13 cellular contexts compared by ENCODE assay signal in genomic region chrX:102129473-102129872, GRCh38. TPM values are rescaled to one million over a fixed set of nuclear protein-coding genes. Genes with fewer than 3 reads are reported as not detected.
DNase-seq lines count a peak whose midpoint lies in the region; ATAC-seq, FAIRE-seq and TF ChIP-seq lines count a peak whose summit lies in the region.
"Had no signal": no experiment of that assay in that cellular context is flagged by ENCODE, and none has a peak within 500 bp of the region (broad histone marks: within the 10 kb centered on the region; RNA-seq: fewer than 3 reads in every experiment).

No MANE protein-coding gene starts in this region.

- no peaks in the 10 kb centered on the region for H3K9me2 ChIP-seq in Loucy (replicated peaks; ENCODE audit: low read depth, low read length)

- no peak overlapping the region for H3K4me3 Mint-ChIP-seq in naive thymus-derived CD4-positive, alpha-beta T cell

- H4K20me1 ChIP-seq in Loucy (ENCODE audit: insufficient read depth, low read length, poor library complexity, severe bottlenecking), result no peaks in the 10 kb centered on the region
- H4K20me1 ChIP-seq: BLaER1 had no signal

- peak; percentile 83 for FAIRE-seq in pancreas (lab: Jason Lieb, UNC)

- H3K9me3 ChIP-seq in Loucy (ENCODE audit: insufficient read depth, low read depth, low read length) (no peaks in the 10 kb centered on the region), pancreas (no peaks in the 10 kb centered on the region)
- no peaks in the 10 kb centered on the region for H3K9me3 ChIP-seq in naive thymus-derived CD4-positive, alpha-beta T cell (ENCODE audit: control insufficient read depth in 2 of 3, low read length in 3 of 3)
- H3K9me3 ChIP-seq: BLaER1, vagina had no signal

- no peak overlapping the region for H3K27ac ChIP-seq in pancreas
- H3K27ac ChIP-seq in naive thymus-derived CD4-positive, alpha-beta T cell (ENCODE audit: low read depth, low read length), result no peak overlapping the region
- H3K27ac ChIP-seq: BLaER1, vagina had no signal

- intact Hi-C loops in pancreas (cut with DNase I), result no loop called here
- intact Hi-C loops in naive thymus-derived CD4-positive, alpha-beta T cell (cut with micrococcal nuclease), result loop anchor here in 1 of 2 donors (1.0 to 2.0 kb wide), 3 partner anchors 25 to 771 kb away; partner anchors contain the start of gene BEX5

- WGBS in pancreas, 2 donors, result 15 to 25% methylated on average over 1 of the region's 1 CpG

- no peaks in the 10 kb centered on the region for H3K9me3 Mint-ChIP-seq in naive thymus-derived CD4-positive, alpha-beta T cell

- peak; percentile 1 for DNase-seq in NCI-H1436 (lab: John Stamatoyannopoulos, UW)
- no peak for DNase-seq in NCI-H1436 treated with DMSO at 0.1 percent for 48 hours (lab: John Stamatoyannopoulos, UW)
- DNase-seq in cerebellum (ENCODE audit: low spot score), result peak; percentile 27
- DNase-seq in pancreas, result no peak
- DNase-seq in activated CD4-positive, alpha-beta T cell treated with anti-CD3 and anti-CD28 coated beads, Interleukin-2, amount 50 U/mL, for 4 hours, result no peak
- DNase-seq in naive thymus-derived CD4-positive, alpha-beta T cell, result no peak
- DNase-seq: activated naive CD4-positive, alpha-beta T cell; stimulated activated CD4-positive, alpha-beta T cell treated with anti-CD3 and anti-CD28 coated beads, Interleukin-2, amount 100 ng/mL, for 24 hours had no signal

- POLR2A ChIA-PET in naive thymus-derived CD4-positive, alpha-beta T cell (lab: Charles Lee), result no interaction called here

- H3K36me3 ChIP-seq in Loucy (ENCODE audit: insufficient read depth, low read length) (no peaks in the 10 kb centered on the region), pancreas (no peaks in the 10 kb centered on the region)
- H3K36me3 ChIP-seq in naive thymus-derived CD4-positive, alpha-beta T cell (ENCODE audit: control insufficient read depth in 2 of 3, insufficient read depth in 3 of 3, low read length in 3 of 3), result no peaks in the 10 kb centered on the region
- H3K36me3 ChIP-seq: BLaER1, vagina had no signal

- no peak overlapping the region for H3K4me2 ChIP-seq in Loucy (ENCODE audit: low read depth, low read length, poor library complexity, severe bottlenecking)
- H3K4me2 ChIP-seq: BLaER1 had no signal

- H3K27me3 ChIP-seq in Loucy (ENCODE audit: insufficient read depth, low read length, poor library complexity, severe bottlenecking), result no peaks in the 10 kb centered on the region
- peaks cover 0 to 21% (median 0%) of the 10 kb centered on the region in 4 donors for H3K27me3 ChIP-seq in pancreas
- no peaks in the 10 kb centered on the region for H3K27me3 ChIP-seq in naive thymus-derived CD4-positive, alpha-beta T cell (ENCODE audit: control insufficient read depth in 2 of 2, insufficient read depth in 2 of 2, low read length in 2 of 2)
- H3K27me3 ChIP-seq: BLaER1, vagina had no signal

- H3K4me1 Mint-ChIP-seq in naive thymus-derived CD4-positive, alpha-beta T cell, result peaks cover 0 to 9% (median 5%) of the 10 kb centered on the region in 7 donors

- H3K27me3 Mint-ChIP-seq in naive thymus-derived CD4-positive, alpha-beta T cell, result peaks cover 18 to 39% (median 31%) of the 10 kb centered on the region in 5 donors

- no peak overlapping the region for H3K27ac Mint-ChIP-seq in naive thymus-derived CD4-positive, alpha-beta T cell

- peak in 1 of 4 donors; percentile 39 for ATAC-seq in pancreas
- no peak for ATAC-seq in naive thymus-derived CD4-positive, alpha-beta T cell
- ATAC-seq in esophagus mucosa, result no peak

- H3K4me3 ChIP-seq in Loucy (ENCODE audit: low read length, poor library complexity, severe bottlenecking), result no peak overlapping the region
- no peak overlapping the region for H3K4me3 ChIP-seq in pancreas
- H3K4me3 ChIP-seq in naive thymus-derived CD4-positive, alpha-beta T cell (ENCODE audit: low read length), result no peak overlapping the region
- H3K4me3 ChIP-seq: BLaER1, vagina had no signal

- no peaks in the 10 kb centered on the region for H3F3A ChIP-seq in Loucy (ENCODE audit: low read depth)

- H3K4me1 ChIP-seq in Loucy (ENCODE audit: insufficient read depth, low read length, poor library complexity, severe bottlenecking), result no peaks in the 10 kb centered on the region
- H3K4me1 ChIP-seq in pancreas, result no peaks in the 10 kb centered on the region
- no peaks in the 10 kb centered on the region for H3K4me1 ChIP-seq in naive thymus-derived CD4-positive, alpha-beta T cell (ENCODE audit: control insufficient read depth in 2 of 2, insufficient read depth in 2 of 2, low read length in 2 of 2)
- H3K4me1 ChIP-seq: BLaER1, vagina had no signal

- TF ChIP-seq CTCF in Loucy (conservative IDR thresholded peaks at IDR 0.05; ENCODE audit: low read length) (peak; percentile 54), pancreas (IDR thresholded peaks at IDR 0.05) (no peak)

- no peaks in the 10 kb centered on the region for H3K79me2 ChIP-seq in Loucy (ENCODE audit: insufficient read depth, low read length)

- H3K36me3 Mint-ChIP-seq in naive thymus-derived CD4-positive, alpha-beta T cell, result no peaks in the 10 kb centered on the region

- H2AFZ ChIP-seq in Loucy (ENCODE audit: low read length), result no peak overlapping the region

- CTCF ChIA-PET in naive thymus-derived CD4-positive, alpha-beta T cell (lab: Charles Lee), result no interaction called here

- H3K9ac ChIP-seq in Loucy (ENCODE audit: low read depth, low read length, poor library complexity, severe bottlenecking), result no peak overlapping the region
- H3K9ac ChIP-seq: BLaER1 had no signal

RNA-seq across cellular contexts. Expression of gene TCEAL2, which starts 4.0 kb away (rescaled TPM):
- 16.1 TPM for total RNA-seq in cerebellum
- 1 to 10 TPM in 4 of 6 donors, under 1 TPM in 2; 0.37 to 2.3 (median 1.4) TPM for total RNA-seq in pancreas
- polyA plus RNA-seq in pancreas, result 10 to 100 TPM in 1 of 2 donors, 1 to 10 TPM in 1; 7.4 to 24.2 TPM
- 1 to 10 TPM in 4 of 5 experiments, not detected in 1; 1.1 to 2.5 (median 2.1) TPM for total RNA-seq in naive thymus-derived CD4-positive, alpha-beta T cell
- polyA plus RNA-seq in naive thymus-derived CD4-positive, alpha-beta T cell, result 1 to 10 TPM in 1 of 2 donors, under 1 TPM in 1; 0.45 to 1.0 TPM
- total RNA-seq in esophagus mucosa, result not detected
- total RNA-seq: T-helper 1 cell treated with Interleukin-12 subunit alpha and Interleukin-12 subunit beta and Interleukin-4 antibody, amounts not matched to agents 30 ng/mL and 1 ng/mL, for 36 hours had no signal

RNA-seq across cellular contexts. Expression of gene TCEAL6, which starts 12.8 kb away (rescaled TPM):
- 3.0 TPM for total RNA-seq in cerebellum
- under 1 TPM in 1 of 6 donors, not detected in 5; 0.14 TPM for total RNA-seq in pancreas
- 1 to 10 TPM in 1 of 2 donors, under 1 TPM in 1; 0.49 to 2.2 TPM for polyA plus RNA-seq in pancreas
- total RNA-seq in naive thymus-derived CD4-positive, alpha-beta T cell, result not detected
- not detected for polyA plus RNA-seq in naive thymus-derived CD4-positive, alpha-beta T cell
- not detected for total RNA-seq in esophagus mucosa
- total RNA-seq: T-helper 1 cell treated with Interleukin-12 subunit alpha and Interleukin-12 subunit beta and Interleukin-4 antibody, amounts not matched to agents 30 ng/mL and 1 ng/mL, for 36 hours had no signal

RNA-seq across cellular contexts. Expression of gene BEX5, which starts 26.3 kb away (rescaled TPM):
- total RNA-seq in cerebellum, result 17.6 TPM
- total RNA-seq in pancreas, result 10 to 100 TPM in 3 of 6 donors, 1 to 10 TPM in 3; 7.8 to 15.4 (median 9.5) TPM
- 10 to 100 TPM in 1 of 2 donors, 1 to 10 TPM in 1; 9.5 to 35.8 TPM for polyA plus RNA-seq in pancreas
- 10 to 100 TPM in 1 of 5 experiments, 1 to 10 TPM in 4; 1.8 to 10.1 (median 6.8) TPM for total RNA-seq in naive thymus-derived CD4-positive, alpha-beta T cell
- 10 to 100 TPM; 11.5 to 13.2 TPM for polyA plus RNA-seq in naive thymus-derived CD4-positive, alpha-beta T cell
- total RNA-seq in esophagus mucosa, result 0.80 TPM
- total RNA-seq: vagina had no signal

Comparison
In these comparisons a context has a peak if more than half of its experiments do, and no peak if none do; other contexts are left out.
1. DNase-seq: peak in NCI-H1436 (single experiment) and cerebellum (single experiment); none in NCI-H1436 treated with DMSO at 0.1 percent for 48 hours (single experiment), pancreas (0 of 6), activated CD4-positive, alpha-beta T cell treated with anti-CD3 and anti-CD28 coated beads, Interleukin-2, amount 50 U/mL, for 4 hours (0 of 2) and naive thymus-derived CD4-positive, alpha-beta T cell (0 of 9).